Comparison of ENCODE assay signal across 33 cellular contexts in the genomic region with DNA sequence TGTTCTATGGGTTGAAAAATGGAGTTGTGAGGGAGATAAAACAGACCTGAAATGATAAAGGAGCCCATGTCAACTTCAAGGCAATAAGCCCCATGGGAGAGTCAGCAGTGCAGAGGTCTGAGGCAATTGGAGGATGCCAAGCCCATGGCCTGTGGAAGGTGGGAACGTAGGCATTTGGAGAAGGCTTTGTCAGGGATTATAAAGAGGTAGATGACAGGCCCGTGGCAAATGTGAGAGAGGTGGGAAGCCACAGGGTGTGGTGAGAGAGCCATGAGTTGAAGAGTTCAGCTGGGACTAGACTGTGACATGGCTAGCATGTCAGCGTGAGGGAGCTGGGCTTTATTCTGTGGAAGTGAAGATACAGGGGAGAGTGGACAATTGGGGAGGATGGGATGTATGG.
"Had no signal": no experiment of that assay in that cellular context is flagged by ENCODE, and none has a peak within 500 bp of the region (broad histone marks: within the 10 kb centered on the region; RNA-seq: fewer than 3 reads in every experiment).

No MANE protein-coding gene starts in this region.

- H3K4me3 Mint-ChIP-seq: activated CD4-positive, alpha-beta T cell treated with anti-CD3 and anti-CD28 coated beads for 36 hours; activated CD4-positive, alpha-beta T cell treated with anti-CD3 and anti-CD28 coated beads, Interleukin-2, amount 10 ng/mL, durations not matched to agents 7 days and 5 days; activated CD8-positive, alpha-beta T cell treated with anti-CD3 and anti-CD28 coated beads for 36 hours; activated naive CD4-positive, alpha-beta T cell treated with anti-CD3 and anti-CD28 coated beads for 36 hours; activated naive CD4-positive, alpha-beta T cell treated with anti-CD3 and anti-CD28 coated beads, Interleukin-2, amount 50 U/mL, for 24 hours; activated naive CD8-positive, alpha-beta T cell treated with anti-CD3 and anti-CD28 coated beads for 36 hours; activated naive CD8-positive, alpha-beta T cell treated with anti-CD3 and anti-CD28 coated beads, Interleukin-2, amount 50 U/mL, for 24 hours; activated T-cell treated with anti-CD3 and anti-CD28 coated beads, Interleukin-2, amount 50 U/mL, for 4 hours; activated T-helper 17 cell treated with anti-CD3 and anti-CD28 coated beads, Interleukin-2, amount 50 U/mL, for 72 hours; T-helper 17 cell; T-helper 2 cell treated with Interferon-gamma antibody and Interleukin-4, amounts not matched to agents 5 μg/mL and 100 μg/mL, for 36 hours had no signal

- FAIRE-seq: endometrium, endothelial cell of umbilical vein, frontal cortex had no signal

- H3K9me3 Mint-ChIP-seq: activated CD4-positive, alpha-beta T cell treated with anti-CD3 and anti-CD28 coated beads, Interleukin-2, amount 10 ng/mL, durations not matched to agents 7 days and 5 days; activated CD8-positive, alpha-beta T cell treated with anti-CD3 and anti-CD28 coated beads for 36 hours; activated naive CD4-positive, alpha-beta T cell treated with anti-CD3 and anti-CD28 coated beads for 36 hours; activated naive CD4-positive, alpha-beta T cell treated with anti-CD3 and anti-CD28 coated beads, Interleukin-2, amount 50 U/mL, for 24 hours; activated naive CD8-positive, alpha-beta T cell treated with anti-CD3 and anti-CD28 coated beads for 36 hours; activated naive CD8-positive, alpha-beta T cell treated with anti-CD3 and anti-CD28 coated beads, Interleukin-2, amount 50 U/mL, for 24 hours; activated T-cell treated with anti-CD3 and anti-CD28 coated beads, Interleukin-2, amount 50 U/mL, for 4 hours; activated T-helper 17 cell treated with anti-CD3 and anti-CD28 coated beads, Interleukin-2, amount 50 U/mL, for 72 hours; T-helper 2 cell treated with Interferon-gamma antibody and Interleukin-4, amounts not matched to agents 5 μg/mL and 100 μg/mL, for 36 hours had no signal

- ATAC-seq: activated CD4-positive, alpha-beta T cell treated with anti-CD3 and anti-CD28 coated beads for 36 hours; activated CD8-positive, alpha-beta T cell treated with anti-CD3 and anti-CD28 coated beads for 36 hours; activated naive CD8-positive, alpha-beta T cell treated with anti-CD3 and anti-CD28 coated beads, Interleukin-2, amount 50 U/mL, for 24 hours; activated T-cell treated with anti-CD3 and anti-CD28 coated beads, Interleukin-2, amount 50 U/mL, for 4 hours; activated T-helper 17 cell treated with anti-CD3 and anti-CD28 coated beads, Interleukin-2, amount 50 U/mL, for 72 hours; body of pancreas; T-helper 17 cell had no signal

- H3K9me3 ChIP-seq: adrenal gland, body of pancreas, colonic mucosa had no signal

- H3K4me1 Mint-ChIP-seq: activated CD4-positive, alpha-beta T cell treated with anti-CD3 and anti-CD28 coated beads for 36 hours; activated naive CD4-positive, alpha-beta T cell treated with anti-CD3 and anti-CD28 coated beads, Interleukin-2, amount 50 U/mL, for 24 hours; activated naive CD8-positive, alpha-beta T cell treated with anti-CD3 and anti-CD28 coated beads for 36 hours; activated naive CD8-positive, alpha-beta T cell treated with anti-CD3 and anti-CD28 coated beads, Interleukin-2, amount 50 U/mL, for 24 hours had no signal

- DNase-seq: activated CD4-positive, alpha-beta T cell treated with anti-CD3 and anti-CD28 coated beads for 36 hours; activated CD4-positive, alpha-beta T cell treated with anti-CD3 and anti-CD28 coated beads, Interleukin-2, amount 10 ng/mL, durations not matched to agents 7 days and 5 days; activated CD4-positive, alpha-beta T cell treated with anti-CD3 and anti-CD28 coated beads, Interleukin-2, amount 50 U/mL, for 48 hours; activated CD4-positive, CD25-positive, alpha-beta regulatory T cell; activated CD4-positive, CD25-positive, alpha-beta regulatory T cell treated with anti-CD3 and anti-CD28 coated beads, Interleukin-2, amount 50 U/mL, for 72 hours; activated CD8-positive, alpha-beta memory T cell treated with anti-CD3 and anti-CD28 coated beads for 24 hours; activated CD8-positive, alpha-beta T cell treated with anti-CD3 and anti-CD28 coated beads for 36 hours; activated effector memory CD4-positive, alpha-beta T cell treated with Interleukin-2 at 50 U/mL for 16 hours; activated naive CD4-positive, alpha-beta T cell treated with anti-CD3 and anti-CD28 coated beads for 36 hours; activated naive CD8-positive, alpha-beta T cell treated with anti-CD3 and anti-CD28 coated beads for 36 hours; activated naive CD8-positive, alpha-beta T cell treated with anti-CD3 and anti-CD28 coated beads, Interleukin-2, amount 50 U/mL, for 24 hours; activated T-cell treated with anti-CD3 and anti-CD28 coated beads, Interleukin-2, amount 50 U/mL, for 4 hours; amygdala; aorta; body of pancreas; caudate nucleus; cerebellar nuclear complex; colonic mucosa; effector CD8-positive, alpha-beta T cell; foreskin fibroblast; head of caudate nucleus; T-helper 1 cell; T-helper 17 cell; T1000; WERI-Rb-1 had no signal

- H3K36me3 ChIP-seq: adrenal gland, colonic mucosa, WERI-Rb-1 had no signal

- H3K27ac ChIP-seq: adrenal gland, body of pancreas, colonic mucosa, epithelial cell of prostate, WERI-Rb-1 had no signal

- H3K4me1 ChIP-seq: adrenal gland, colonic mucosa had no signal

- H3K27me3 Mint-ChIP-seq: activated CD4-positive, alpha-beta T cell treated with anti-CD3 and anti-CD28 coated beads for 36 hours; activated CD4-positive, alpha-beta T cell treated with anti-CD3 and anti-CD28 coated beads, Interleukin-2, amount 10 ng/mL, durations not matched to agents 7 days and 5 days; activated CD8-positive, alpha-beta T cell treated with anti-CD3 and anti-CD28 coated beads for 36 hours; activated naive CD4-positive, alpha-beta T cell treated with anti-CD3 and anti-CD28 coated beads, Interleukin-2, amount 50 U/mL, for 24 hours; activated naive CD8-positive, alpha-beta T cell treated with anti-CD3 and anti-CD28 coated beads for 36 hours; activated naive CD8-positive, alpha-beta T cell treated with anti-CD3 and anti-CD28 coated beads, Interleukin-2, amount 50 U/mL, for 24 hours; activated T-helper 17 cell treated with anti-CD3 and anti-CD28 coated beads, Interleukin-2, amount 50 U/mL, for 72 hours; T-helper 17 cell had no signal

- H3K27me3 ChIP-seq: adrenal gland, body of pancreas, colonic mucosa had no signal

- H3K27ac Mint-ChIP-seq: activated CD4-positive, alpha-beta T cell treated with anti-CD3 and anti-CD28 coated beads for 36 hours; activated CD4-positive, alpha-beta T cell treated with anti-CD3 and anti-CD28 coated beads, Interleukin-2, amount 10 ng/mL, durations not matched to agents 7 days and 5 days; activated CD8-positive, alpha-beta T cell treated with anti-CD3 and anti-CD28 coated beads for 36 hours; activated naive CD4-positive, alpha-beta T cell treated with anti-CD3 and anti-CD28 coated beads for 36 hours; activated naive CD4-positive, alpha-beta T cell treated with anti-CD3 and anti-CD28 coated beads, Interleukin-2, amount 50 U/mL, for 24 hours; activated naive CD8-positive, alpha-beta T cell treated with anti-CD3 and anti-CD28 coated beads for 36 hours; activated naive CD8-positive, alpha-beta T cell treated with anti-CD3 and anti-CD28 coated beads, Interleukin-2, amount 50 U/mL, for 24 hours; activated T-helper 17 cell treated with anti-CD3 and anti-CD28 coated beads, Interleukin-2, amount 50 U/mL, for 72 hours; T-helper 17 cell; T-helper 2 cell treated with Interferon-gamma antibody and Interleukin-4, amounts not matched to agents 5 μg/mL and 100 μg/mL, for 36 hours had no signal

- H3K4me3 ChIP-seq: adrenal gland, body of pancreas, colonic mucosa had no signal

- H3K36me3 Mint-ChIP-seq: activated naive CD8-positive, alpha-beta T cell treated with anti-CD3 and anti-CD28 coated beads for 36 hours had no signal
